In genomic region chr11:65280646-65281045, GRCh38 we compare ENCODE assay signal across 17 cellular contexts. TPM values are rescaled to one million over a fixed set of nuclear protein-coding genes. Genes with fewer than 3 reads are reported as not detected.
A peak's percentile ranks its signal among the peaks of the same experiment; 100 is the strongest.
DNase-seq lines count a peak whose midpoint lies in the region; ATAC-seq, FAIRE-seq and TF ChIP-seq lines count a peak whose summit lies in the region.
"Had no signal": no experiment of that assay in that cellular context is flagged by ENCODE, and none has a peak within 500 bp of the region (broad histone marks: within the 10 kb centered on the region; RNA-seq: fewer than 3 reads in every experiment).

No MANE protein-coding gene starts in this region.

- TF ChIP-seq RAD21 in A549 (conservative IDR thresholded peaks at IDR 0.05 in 1 of 2, IDR thresholded peaks at IDR 0.05 in 1 of 2) = no peak

- H3K27me3 ChIP-seq in OCI-LY3 (ENCODE audit: low read depth, low read length) (no peaks in the 10 kb centered on the region), dorsolateral prefrontal cortex (no peaks in the 10 kb centered on the region), neutrophil (no peaks in the 10 kb centered on the region)
- H3K27me3 ChIP-seq: esophagus squamous epithelium, heart right ventricle had no signal

- no peak overlapping the region for H3K27ac Mint-ChIP-seq in Calu3 (ENCODE audit: unreplicated experiment)

- TF ChIP-seq POLR2A in A549 (IDR thresholded peaks at IDR 0.05; ENCODE audit: low read length) = no peak

- H3K4me1 ChIP-seq in A549 = peaks cover 47% of the 10 kb centered on the region
- H3K4me1 ChIP-seq in OCI-LY3 (ENCODE audit: low read length) = peaks cover 29% of the 10 kb centered on the region
- peaks cover 15 to 18% of the 10 kb centered on the region in 2 experiments for H3K4me1 ChIP-seq in neutrophil (ENCODE audit: control insufficient read depth in 1 of 2, insufficient read depth in 1 of 2, low read depth in 1 of 2, low read length in 1 of 2)

- no peak overlapping the region for H3K4me3 Mint-ChIP-seq in Calu3 (ENCODE audit: low read depth, unreplicated experiment)
- H3K4me3 Mint-ChIP-seq: stimulated activated naive B cell treated with anti-CD40 and anti-IgM and Interleukin-4, amounts not matched to agents 10 μg/mL and 1 μg/mL and 100 μg/mL, for 72 hours; T-helper 2 cell treated with Interferon-gamma antibody and Interleukin-4, amounts not matched to agents 5 μg/mL and 100 μg/mL, for 36 hours had no signal

- H3K36me3 ChIP-seq in OCI-LY3 (replicated peaks; ENCODE audit: low read depth, low read length) = peaks cover 63% of the 10 kb centered on the region
- H3K36me3 ChIP-seq in neutrophil = peaks cover 24% of the 10 kb centered on the region

- H3K4me3 ChIP-seq in A549 (no peak overlapping the region), OCI-LY3 (ENCODE audit: low read length) (no peak overlapping the region), dorsolateral prefrontal cortex (no peak overlapping the region), neutrophil (ENCODE audit: low read depth in 1 of 2, low read length in 1 of 2) (no peak overlapping the region)
- H3K4me3 ChIP-seq: esophagus squamous epithelium, heart right ventricle had no signal

- H3K27me3 Mint-ChIP-seq in Calu3 (ENCODE audit: unreplicated experiment) = no peaks in the 10 kb centered on the region
- H3K27me3 Mint-ChIP-seq: stimulated activated naive B cell treated with anti-CD40 and anti-IgM and Interleukin-4, amounts not matched to agents 10 μg/mL and 1 μg/mL and 100 μg/mL, for 72 hours had no signal

- H4K20me1 ChIP-seq in OCI-LY3 (ENCODE audit: insufficient read depth, low read length) = no peaks in the 10 kb centered on the region

- H2AFZ ChIP-seq in OCI-LY3 (ENCODE audit: low read depth, low read length) = no peak overlapping the region

- no peak for DNase-seq in A549 (ENCODE audit: low read depth in 1 of 2, low spot score in 1 of 2)
- no peak for DNase-seq in dorsolateral prefrontal cortex
- DNase-seq in Calu3 = no peak
- DNase-seq in DMS 273 (lab: John Stamatoyannopoulos, UW; ENCODE audit: unreplicated experiment) = no peak
- DNase-seq in NCI-H82 treated with DMSO at 0.1 percent for 48 hours (lab: John Stamatoyannopoulos, UW; ENCODE audit: unreplicated experiment) = no peak
- DNase-seq: activated gamma-delta T cell treated with Interleukin-2 at 50 U/mL for 16 hours; esophagus squamous epithelium; GDM1; H7; heart right ventricle; NCI-H345; SHP77 treated with DMSO at 0.1 percent for 48 hours; stimulated activated naive B cell treated with anti-CD40 and anti-IgM and Interleukin-4, amounts not matched to agents 10 μg/mL and 1 μg/mL and 100 μg/mL, for 72 hours had no signal

- H3K4me2 ChIP-seq in A549 (peak overlapping the region; percentile 62), OCI-LY3 (ENCODE audit: low read length) (peak overlapping the region; percentile 72; the same call in 1 of the 2 replicates)

- H3K9ac ChIP-seq in OCI-LY3 (ENCODE audit: low read length) = no peak overlapping the region; the same call in 1 of the 2 replicates

- WGBS in A549 (ENCODE audit: missing lambda C conversion rate) = 75% methylated on average over 4 of the region's 4 CpGs

- POLR2A ChIA-PET in A549 (lab: Yijun Ruan, JAX) = interaction anchor here (2.5 kb wide), 1 partner anchor 35 kb away, joined by 25 read pairs; the partner anchor contains the start of gene CDC42EP2

- peaks cover 4% of the 10 kb centered on the region; the same call in 1 of the 2 replicates for H3K79me2 ChIP-seq in OCI-LY3 (ENCODE audit: low read length)

- FAIRE-seq in A549 (lab: Jason Lieb, UNC) = no peak

- intact Hi-C loops in dorsolateral prefrontal cortex (cut with DNase I) = no loop called here
- intact Hi-C loops in Calu3 (cut with micrococcal nuclease; ENCODE audit: unreplicated experiment) = no loop called here

- H3K4me1 Mint-ChIP-seq in Calu3 (ENCODE audit: low read depth, unreplicated experiment) = peaks cover 37% of the 10 kb centered on the region

- H3K27ac ChIP-seq in A549 (peak overlapping the region; percentile 54 to 63; a peak in 5 of 6 replicates), OCI-LY3 (ENCODE audit: low read length) (peak overlapping the region; percentile 85), dorsolateral prefrontal cortex (peak overlapping the region in 38 of 59 donors; percentile 1 to 73 (median 52)), neutrophil (peak overlapping the region; percentile 73)

- TF ChIP-seq CTCF in A549 (IDR thresholded peaks at IDR 0.05) = no peak
- no peak for TF ChIP-seq CTCF in OCI-LY3 (IDR thresholded peaks at IDR 0.05; ENCODE audit: low read depth, low read length)
- TF ChIP-seq CTCF in dorsolateral prefrontal cortex (IDR thresholded peaks at IDR 0.05 in 54 of 56, conservative IDR thresholded peaks at IDR 0.05 in 2 of 56; ENCODE audit: low read depth in 1 of 56, partially characterized antibody in 56 of 56) = no peak
- TF ChIP-seq CTCF in neutrophil (IDR thresholded peaks at IDR 0.05) = no peak
- TF ChIP-seq CTCF in Calu3 (IDR thresholded peaks at IDR 0.05; ENCODE audit: unreplicated experiment) = no peak

- H3K9me3 Mint-ChIP-seq in Calu3 (ENCODE audit: low read depth, unreplicated experiment) = no peaks in the 10 kb centered on the region
- H3K9me3 Mint-ChIP-seq: stimulated activated naive B cell treated with anti-CD40 and anti-IgM and Interleukin-4, amounts not matched to agents 10 μg/mL and 1 μg/mL and 100 μg/mL, for 72 hours; T-helper 2 cell treated with Interferon-gamma antibody and Interleukin-4, amounts not matched to agents 5 μg/mL and 100 μg/mL, for 36 hours had no signal

- no peaks in the 10 kb centered on the region for H3K9me3 ChIP-seq in A549
- no peaks in the 10 kb centered on the region for H3K9me3 ChIP-seq in OCI-LY3 (ENCODE audit: insufficient read depth, low read length)
- H3K9me3 ChIP-seq in neutrophil = no peaks in the 10 kb centered on the region
- H3K9me3 ChIP-seq: esophagus squamous epithelium, heart right ventricle had no signal

- CTCF ChIA-PET in A549 (lab: Yijun Ruan, JAX) (interaction anchor here (0.7 to 78.3 kb wide), 4 partner anchors 0 to 228 kb away, joined by 3 to 3090 read pairs (median 1546); partner anchors contain the start of genes CDC42EP2, DPF2, POLA2 and TIGD3), Calu3 (lab: Charles Lee) (interaction anchor here (0.6 to 2.6 kb wide), 4 partner anchors 31 to 54 kb away, joined by 4 to 23 read pairs (median 6); partner anchors contain the start of gene CDC42EP2)

- BruUV-seq in Calu3 (replicated peaks; lab: Mats Ljungman, UMichigan) = no TSS peak

- ATAC-seq in A549 = no peak
- ATAC-seq in GM18907 (IDR thresholded peaks at IDR 0.05; ENCODE audit: unreplicated experiment) = no peak

- H3K36me3 Mint-ChIP-seq in Calu3 (ENCODE audit: insufficient read depth, unreplicated experiment) = peaks cover 46% of the 10 kb centered on the region

- no peak for TF ChIP-seq EP300 in A549 (IDR thresholded peaks at IDR 0.05)

TF ChIP-seq in A549, 52 proteins besides CTCF, POLR2A, EP300 and RAD21 (continues in another document):
- TF ChIP-seq ZC3H11A (IDR thresholded peaks at IDR 0.05) (no peak), HMGXB4 (CRISPR knock-in tag; IDR thresholded peaks at IDR 0.05; ENCODE audit: borderline replicate concordance) (no peak), HEYL (CRISPR knock-in tag; IDR thresholded peaks at IDR 0.05) (no peak), BHLHE40 (IDR thresholded peaks at IDR 0.05; ENCODE audit: low read depth, low read length) (no peak), JUNB (IDR thresholded peaks at IDR 0.05) (no peak)

RNA-seq across cellular contexts. Expression of gene POLA2, which starts 18.9 kb away (rescaled TPM):
- polyA plus RNA-seq in A549 (2011; rRNA removed) (52.3 and 55.6 TPM in 2 replicates), A549 (2017; fragmentation: RNase III; extraction: RNeasy Plus Mini Kit Qiagen cat#74134 plus additional on column Dnase treatment) (33.8 to 34.5 TPM (median 34.1 TPM) in 3 replicates)
- 39.9 and 40.1 TPM in 2 replicates for polyA plus RNA-seq in A549 (2012; cell fraction: cytosol; rRNA removed)
- 57.3 and 71.4 TPM in 2 replicates for polyA plus RNA-seq in A549 (2012; cell fraction: nucleus; rRNA removed)
- polyA minus RNA-seq in A549 (2011; rRNA and poly(A)+ RNA removed) = 48.8 and 54.1 TPM in 2 replicates
- total RNA-seq in dorsolateral prefrontal cortex (10 to 100 TPM in 36 of 120 experiments, 1 to 10 TPM in 84; 4.5 to 16.1 (median 8.9) TPM), Calu3 (2022) (34.4 and 40.4 TPM in 2 replicates)

RNA-seq across cellular contexts. Expression of gene CDC42EP2, which starts 34.0 kb away (rescaled TPM):
- polyA plus RNA-seq in A549 (2011; rRNA removed) (3.0 and 3.7 TPM in 2 replicates), A549 (2017; fragmentation: RNase III; extraction: RNeasy Plus Mini Kit Qiagen cat#74134 plus additional on column Dnase treatment) (8.0 to 10.1 TPM (median 8.5 TPM) in 3 replicates)
- 5.1 and 5.7 TPM in 2 replicates for polyA plus RNA-seq in A549 (2012; cell fraction: cytosol; rRNA removed)
- polyA plus RNA-seq in A549 (2012; cell fraction: nucleus; rRNA removed) = 8.7 and 14.7 TPM in 2 replicates
- 6.1 and 10.5 TPM in 2 replicates for polyA minus RNA-seq in A549 (2011; rRNA and poly(A)+ RNA removed)
- total RNA-seq in dorsolateral prefrontal cortex (10 to 100 TPM in 115 of 120 experiments, 1 to 10 TPM in 5; 7.5 to 83.6 (median 20.5) TPM), Calu3 (2022) (35.6 and 43.2 TPM in 2 replicates)

RNA-seq across cellular contexts. Expression of gene DPF2, which starts 53.0 kb away (rescaled TPM):
- 35.6 and 36.3 TPM in 2 replicates for polyA plus RNA-seq in A549 (2011; rRNA removed)
- 41.8 and 42.1 TPM in 2 replicates for polyA plus RNA-seq in A549 (2012; cell fraction: cytosol; rRNA removed)
- polyA plus RNA-seq in A549 (2012; cell fraction: nucleus; rRNA removed) = 58.6 and 62.1 TPM in 2 replicates
- polyA plus RNA-seq in A549 (2017; fragmentation: RNase III; extraction: RNeasy Plus Mini Kit Qiagen cat#74134 plus additional on column Dnase treatment) = 34.8 to 39.8 TPM (median 35.7 TPM) in 3 replicates
- polyA minus RNA-seq in A549 (2011; rRNA and poly(A)+ RNA removed) = 45.4 and 46.9 TPM in 2 replicates
- total RNA-seq in dorsolateral prefrontal cortex = 100 to 1,000 TPM in 5 of 120 experiments, 10 to 100 TPM in 115; 51.4 to 114 (median 73.5) TPM
- 57.5 and 61.1 TPM in 2 replicates for total RNA-seq in Calu3 (2022)
